1 cellular context compared by ENCODE assay signal in the genomic region with DNA sequence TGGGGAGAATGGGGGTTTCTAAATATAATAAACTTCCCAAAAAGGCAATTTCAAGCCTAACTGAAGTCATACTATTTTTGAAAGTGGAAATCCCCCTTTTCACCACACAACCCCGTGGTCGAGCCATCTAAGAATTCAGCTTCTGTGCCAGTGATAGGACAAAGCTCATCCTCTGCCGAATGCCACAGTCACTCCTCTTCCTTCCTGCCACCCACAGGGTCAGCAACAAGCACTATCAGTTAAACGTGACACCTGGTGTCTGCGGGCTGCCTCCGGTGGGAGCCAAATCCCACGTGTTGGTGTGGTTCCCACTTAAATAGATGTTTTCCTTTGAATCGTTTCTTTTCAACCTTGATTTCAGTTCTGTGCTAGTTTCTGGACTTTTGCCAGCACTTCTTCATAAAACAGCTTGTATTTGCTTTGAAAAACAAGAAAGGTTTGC.
TF ChIP-seq lines count a peak whose summit lies in the region.

No MANE protein-coding gene starts in this region.

TF ChIP-seq in GM12878, 131 proteins besides CTCF, POLR2A, EP300 and RAD21 (continued from another document and continues in another):
- TF ChIP-seq, protein P1, sequence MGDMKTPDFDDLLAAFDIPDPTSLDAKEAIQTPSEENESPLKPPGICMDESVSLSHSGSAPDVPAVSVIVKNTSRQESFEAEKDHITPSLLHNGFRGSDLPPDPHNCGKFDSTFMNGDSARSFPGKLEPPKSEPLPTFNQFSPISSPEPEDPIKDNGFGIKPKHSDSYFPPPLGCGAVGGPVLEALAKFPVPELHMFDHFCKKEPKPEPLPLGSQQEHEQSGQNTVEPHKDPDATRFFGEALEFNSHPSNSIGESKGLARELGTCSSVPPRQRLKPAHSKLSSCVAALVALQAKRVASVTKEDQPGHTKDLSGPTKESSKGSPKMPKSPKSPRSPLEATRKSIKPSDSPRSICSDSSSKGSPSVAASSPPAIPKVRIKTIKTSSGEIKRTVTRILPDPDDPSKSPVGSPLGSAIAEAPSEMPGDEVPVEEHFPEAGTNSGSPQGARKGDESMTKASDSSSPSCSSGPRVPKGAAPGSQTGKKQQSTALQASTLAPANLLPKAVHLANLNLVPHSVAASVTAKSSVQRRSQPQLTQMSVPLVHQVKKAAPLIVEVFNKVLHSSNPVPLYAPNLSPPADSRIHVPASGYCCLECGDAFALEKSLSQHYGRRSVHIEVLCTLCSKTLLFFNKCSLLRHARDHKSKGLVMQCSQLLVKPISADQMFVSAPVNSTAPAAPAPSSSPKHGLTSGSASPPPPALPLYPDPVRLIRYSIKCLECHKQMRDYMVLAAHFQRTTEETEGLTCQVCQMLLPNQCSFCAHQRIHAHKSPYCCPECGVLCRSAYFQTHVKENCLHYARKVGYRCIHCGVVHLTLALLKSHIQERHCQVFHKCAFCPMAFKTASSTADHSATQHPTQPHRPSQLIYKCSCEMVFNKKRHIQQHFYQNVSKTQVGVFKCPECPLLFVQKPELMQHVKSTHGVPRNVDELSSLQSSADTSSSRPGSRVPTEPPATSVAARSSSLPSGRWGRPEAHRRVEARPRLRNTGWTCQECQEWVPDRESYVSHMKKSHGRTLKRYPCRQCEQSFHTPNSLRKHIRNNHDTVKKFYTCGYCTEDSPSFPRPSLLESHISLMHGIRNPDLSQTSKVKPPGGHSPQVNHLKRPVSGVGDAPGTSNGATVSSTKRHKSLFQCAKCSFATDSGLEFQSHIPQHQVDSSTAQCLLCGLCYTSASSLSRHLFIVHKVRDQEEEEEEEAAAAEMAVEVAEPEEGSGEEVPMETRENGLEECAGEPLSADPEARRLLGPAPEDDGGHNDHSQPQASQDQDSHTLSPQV (IDR thresholded peaks at IDR 0.05) = no peak
- TF ChIP-seq SP1 (IDR thresholded peaks at IDR 0.05; ENCODE audit: low read depth, low read length) = peak; percentile 75
- peak; percentile 98 for TF ChIP-seq MEF2A (IDR thresholded peaks at IDR 0.05; ENCODE audit: insufficient read depth, low read depth, low read length)
- TF ChIP-seq, protein P2, sequence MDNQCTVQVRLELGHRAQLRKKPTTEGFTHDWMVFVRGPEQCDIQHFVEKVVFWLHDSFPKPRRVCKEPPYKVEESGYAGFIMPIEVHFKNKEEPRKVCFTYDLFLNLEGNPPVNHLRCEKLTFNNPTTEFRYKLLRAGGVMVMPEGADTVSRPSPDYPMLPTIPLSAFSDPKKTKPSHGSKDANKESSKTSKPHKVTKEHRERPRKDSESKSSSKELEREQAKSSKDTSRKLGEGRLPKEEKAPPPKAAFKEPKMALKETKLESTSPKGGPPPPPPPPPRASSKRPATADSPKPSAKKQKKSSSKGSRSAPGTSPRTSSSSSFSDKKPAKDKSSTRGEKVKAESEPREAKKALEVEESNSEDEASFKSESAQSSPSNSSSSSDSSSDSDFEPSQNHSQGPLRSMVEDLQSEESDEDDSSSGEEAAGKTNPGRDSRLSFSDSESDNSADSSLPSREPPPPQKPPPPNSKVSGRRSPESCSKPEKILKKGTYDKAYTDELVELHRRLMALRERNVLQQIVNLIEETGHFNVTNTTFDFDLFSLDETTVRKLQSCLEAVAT (IDR thresholded peaks at IDR 0.05) = peak; percentile 90
- peak; percentile 58; the same call in 1 of the 2 replicates for TF ChIP-seq BMI1 (IDR thresholded peaks at IDR 0.05; ENCODE audit: borderline replicate concordance)
- TF ChIP-seq ZNF24 (IDR thresholded peaks at IDR 0.05) = no peak
- TF ChIP-seq RB1 (IDR thresholded peaks at IDR 0.05; ENCODE audit: borderline replicate concordance) = peak; percentile 67; the same call in 1 of the 2 replicates
- TF ChIP-seq, protein P3, sequence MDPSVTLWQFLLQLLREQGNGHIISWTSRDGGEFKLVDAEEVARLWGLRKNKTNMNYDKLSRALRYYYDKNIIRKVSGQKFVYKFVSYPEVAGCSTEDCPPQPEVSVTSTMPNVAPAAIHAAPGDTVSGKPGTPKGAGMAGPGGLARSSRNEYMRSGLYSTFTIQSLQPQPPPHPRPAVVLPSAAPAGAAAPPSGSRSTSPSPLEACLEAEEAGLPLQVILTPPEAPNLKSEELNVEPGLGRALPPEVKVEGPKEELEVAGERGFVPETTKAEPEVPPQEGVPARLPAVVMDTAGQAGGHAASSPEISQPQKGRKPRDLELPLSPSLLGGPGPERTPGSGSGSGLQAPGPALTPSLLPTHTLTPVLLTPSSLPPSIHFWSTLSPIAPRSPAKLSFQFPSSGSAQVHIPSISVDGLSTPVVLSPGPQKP (IDR thresholded peaks at IDR 0.05; ENCODE audit: low read depth, low read length) = no peak
- no peak for TF ChIP-seq RCOR1 (conservative IDR thresholded peaks at IDR 0.05; ENCODE audit: low read depth, low read length)
- TF ChIP-seq IKZF2 (IDR thresholded peaks at IDR 0.05) = peak; percentile 99
- peak; percentile 97 for TF ChIP-seq NFIC (IDR thresholded peaks at IDR 0.05; ENCODE audit: low read depth, low read length)
- no peak for TF ChIP-seq SUPT20H (IDR thresholded peaks at IDR 0.05; ENCODE audit: borderline replicate concordance, control insufficient read depth, low read depth, low read length)
- TF ChIP-seq YBX1 (IDR thresholded peaks at IDR 0.05) = no peak
- TF ChIP-seq IKZF1 (conservative IDR thresholded peaks at IDR 0.05) = peak; percentile 99
- peak; percentile 92 for TF ChIP-seq TCF3 (IDR thresholded peaks at IDR 0.05; ENCODE audit: borderline replicate concordance, insufficient read depth, low read depth, low read length)
- no peak for TF ChIP-seq SUZ12 (IDR thresholded peaks at IDR 0.05; ENCODE audit: unreplicated experiment)
- peak; percentile 86 for TF ChIP-seq MXI1 (IDR thresholded peaks at IDR 0.05; ENCODE audit: low read depth, low read length)
- TF ChIP-seq CHD2 (IDR thresholded peaks at IDR 0.05; ENCODE audit: borderline replicate concordance, low read depth, low read length) = peak; percentile 81
- TF ChIP-seq POLR2AphosphoS2 (IDR thresholded peaks at IDR 0.05; ENCODE audit: low read depth, low read length) = no peak
- no peak for TF ChIP-seq CHD4 (IDR thresholded peaks at IDR 0.05)
- TF ChIP-seq BACH1 (IDR thresholded peaks at IDR 0.05; ENCODE audit: borderline replicate concordance) = peak; percentile 43; the same call in 1 of the 2 replicates
- no peak for TF ChIP-seq NFYA (IDR thresholded peaks at IDR 0.05; ENCODE audit: borderline replicate concordance, low read depth, low read length)
- TF ChIP-seq SIN3A (IDR thresholded peaks at IDR 0.05; ENCODE audit: low read depth, low read length) = no peak
- TF ChIP-seq, protein P4, sequence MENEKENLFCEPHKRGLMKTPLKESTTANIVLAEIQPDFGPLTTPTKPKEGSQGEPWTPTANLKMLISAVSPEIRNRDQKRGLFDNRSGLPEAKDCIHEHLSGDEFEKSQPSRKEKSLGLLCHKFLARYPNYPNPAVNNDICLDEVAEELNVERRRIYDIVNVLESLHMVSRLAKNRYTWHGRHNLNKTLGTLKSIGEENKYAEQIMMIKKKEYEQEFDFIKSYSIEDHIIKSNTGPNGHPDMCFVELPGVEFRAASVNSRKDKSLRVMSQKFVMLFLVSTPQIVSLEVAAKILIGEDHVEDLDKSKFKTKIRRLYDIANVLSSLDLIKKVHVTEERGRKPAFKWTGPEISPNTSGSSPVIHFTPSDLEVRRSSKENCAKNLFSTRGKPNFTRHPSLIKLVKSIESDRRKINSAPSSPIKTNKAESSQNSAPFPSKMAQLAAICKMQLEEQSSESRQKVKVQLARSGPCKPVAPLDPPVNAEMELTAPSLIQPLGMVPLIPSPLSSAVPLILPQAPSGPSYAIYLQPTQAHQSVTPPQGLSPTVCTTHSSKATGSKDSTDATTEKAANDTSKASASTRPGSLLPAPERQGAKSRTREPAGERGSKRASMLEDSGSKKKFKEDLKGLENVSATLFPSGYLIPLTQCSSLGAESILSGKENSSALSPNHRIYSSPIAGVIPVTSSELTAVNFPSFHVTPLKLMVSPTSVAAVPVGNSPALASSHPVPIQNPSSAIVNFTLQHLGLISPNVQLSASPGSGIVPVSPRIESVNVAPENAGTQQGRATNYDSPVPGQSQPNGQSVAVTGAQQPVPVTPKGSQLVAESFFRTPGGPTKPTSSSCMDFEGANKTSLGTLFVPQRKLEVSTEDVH (IDR thresholded peaks at IDR 0.05; ENCODE audit: low read depth, partially characterized antibody) = no peak
- TF ChIP-seq JUNB (IDR thresholded peaks at IDR 0.05) = peak; percentile 49; the same call in 1 of the 2 replicates
- TF ChIP-seq, protein P5, sequence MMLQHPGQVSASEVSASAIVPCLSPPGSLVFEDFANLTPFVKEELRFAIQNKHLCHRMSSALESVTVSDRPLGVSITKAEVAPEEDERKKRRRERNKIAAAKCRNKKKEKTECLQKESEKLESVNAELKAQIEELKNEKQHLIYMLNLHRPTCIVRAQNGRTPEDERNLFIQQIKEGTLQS (IDR thresholded peaks at IDR 0.05; ENCODE audit: borderline replicate concordance, extremely low read depth, low read depth, low read length) = no peak
- TF ChIP-seq, protein P6, sequence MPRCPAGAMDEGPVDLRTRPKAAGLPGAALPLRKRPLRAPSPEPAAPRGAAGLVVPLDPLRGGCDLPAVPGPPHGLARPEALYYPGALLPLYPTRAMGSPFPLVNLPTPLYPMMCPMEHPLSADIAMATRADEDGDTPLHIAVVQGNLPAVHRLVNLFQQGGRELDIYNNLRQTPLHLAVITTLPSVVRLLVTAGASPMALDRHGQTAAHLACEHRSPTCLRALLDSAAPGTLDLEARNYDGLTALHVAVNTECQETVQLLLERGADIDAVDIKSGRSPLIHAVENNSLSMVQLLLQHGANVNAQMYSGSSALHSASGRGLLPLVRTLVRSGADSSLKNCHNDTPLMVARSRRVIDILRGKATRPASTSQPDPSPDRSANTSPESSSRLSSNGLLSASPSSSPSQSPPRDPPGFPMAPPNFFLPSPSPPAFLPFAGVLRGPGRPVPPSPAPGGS (IDR thresholded peaks at IDR 0.05; ENCODE audit: borderline replicate concordance, insufficient read depth, low read depth, low read length, poor library complexity, severe bottlenecking) = peak; percentile 91
- TF ChIP-seq, protein P7, sequence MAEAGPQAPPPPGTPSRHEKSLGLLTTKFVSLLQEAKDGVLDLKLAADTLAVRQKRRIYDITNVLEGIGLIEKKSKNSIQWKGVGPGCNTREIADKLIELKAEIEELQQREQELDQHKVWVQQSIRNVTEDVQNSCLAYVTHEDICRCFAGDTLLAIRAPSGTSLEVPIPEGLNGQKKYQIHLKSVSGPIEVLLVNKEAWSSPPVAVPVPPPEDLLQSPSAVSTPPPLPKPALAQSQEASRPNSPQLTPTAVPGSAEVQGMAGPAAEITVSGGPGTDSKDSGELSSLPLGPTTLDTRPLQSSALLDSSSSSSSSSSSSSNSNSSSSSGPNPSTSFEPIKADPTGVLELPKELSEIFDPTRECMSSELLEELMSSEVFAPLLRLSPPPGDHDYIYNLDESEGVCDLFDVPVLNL (IDR thresholded peaks at IDR 0.05; ENCODE audit: low read depth, low read length) = no peak
- TF ChIP-seq STAT3 (IDR thresholded peaks at IDR 0.05; ENCODE audit: low read depth, low read length) = peak; percentile 86; the same call in 1 of the 2 replicates
- no peak for TF ChIP-seq NR2C2 (IDR thresholded peaks at IDR 0.05; ENCODE audit: borderline replicate concordance, control insufficient read depth, insufficient read length, low read depth)
- TF ChIP-seq NBN (IDR thresholded peaks at IDR 0.05) = peak; percentile 89
- TF ChIP-seq WRNIP1 (IDR thresholded peaks at IDR 0.05; ENCODE audit: borderline replicate concordance, low read depth, low read length) = 0 out of 2 replicates have a peak, but pooled peaks have one; percentile 30
- peak; percentile 87 for TF ChIP-seq MTA2 (IDR thresholded peaks at IDR 0.05; ENCODE audit: low read depth)
- no peak for TF ChIP-seq ZNF274 (IDR thresholded peaks at IDR 0.05; ENCODE audit: insufficient read depth, insufficient read length)
- peak; percentile 41 for TF ChIP-seq GABPA (IDR thresholded peaks at IDR 0.05; ENCODE audit: low read depth)
- no peak for TF ChIP-seq HDAC2 (IDR thresholded peaks at IDR 0.05)
- TF ChIP-seq, protein P8, sequence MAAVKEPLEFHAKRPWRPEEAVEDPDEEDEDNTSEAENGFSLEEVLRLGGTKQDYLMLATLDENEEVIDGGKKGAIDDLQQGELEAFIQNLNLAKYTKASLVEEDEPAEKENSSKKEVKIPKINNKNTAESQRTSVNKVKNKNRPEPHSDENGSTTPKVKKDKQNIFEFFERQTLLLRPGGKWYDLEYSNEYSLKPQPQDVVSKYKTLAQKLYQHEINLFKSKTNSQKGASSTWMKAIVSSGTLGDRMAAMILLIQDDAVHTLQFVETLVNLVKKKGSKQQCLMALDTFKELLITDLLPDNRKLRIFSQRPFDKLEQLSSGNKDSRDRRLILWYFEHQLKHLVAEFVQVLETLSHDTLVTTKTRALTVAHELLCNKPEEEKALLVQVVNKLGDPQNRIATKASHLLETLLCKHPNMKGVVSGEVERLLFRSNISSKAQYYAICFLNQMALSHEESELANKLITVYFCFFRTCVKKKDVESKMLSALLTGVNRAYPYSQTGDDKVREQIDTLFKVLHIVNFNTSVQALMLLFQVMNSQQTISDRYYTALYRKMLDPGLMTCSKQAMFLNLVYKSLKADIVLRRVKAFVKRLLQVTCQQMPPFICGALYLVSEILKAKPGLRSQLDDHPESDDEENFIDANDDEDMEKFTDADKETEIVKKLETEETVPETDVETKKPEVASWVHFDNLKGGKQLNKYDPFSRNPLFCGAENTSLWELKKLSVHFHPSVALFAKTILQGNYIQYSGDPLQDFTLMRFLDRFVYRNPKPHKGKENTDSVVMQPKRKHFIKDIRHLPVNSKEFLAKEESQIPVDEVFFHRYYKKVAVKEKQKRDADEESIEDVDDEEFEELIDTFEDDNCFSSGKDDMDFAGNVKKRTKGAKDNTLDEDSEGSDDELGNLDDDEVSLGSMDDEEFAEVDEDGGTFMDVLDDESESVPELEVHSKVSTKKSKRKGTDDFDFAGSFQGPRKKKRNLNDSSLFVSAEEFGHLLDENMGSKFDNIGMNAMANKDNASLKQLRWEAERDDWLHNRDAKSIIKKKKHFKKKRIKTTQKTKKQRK (IDR thresholded peaks at IDR 0.05; ENCODE audit: low read depth, low read length) = no peak
- TF ChIP-seq SMARCA5 (IDR thresholded peaks at IDR 0.05) = no peak; the same call in 1 of the 2 replicates
- no peak for TF ChIP-seq ASH2L (IDR thresholded peaks at IDR 0.05; ENCODE audit: borderline replicate concordance, low read depth)
- 0 out of 2 replicates have a peak, but pooled peaks have one; percentile 46 for TF ChIP-seq EZH2 (IDR thresholded peaks at IDR 0.05; ENCODE audit: borderline replicate concordance, control insufficient read depth, low read depth, low read length)
- peak; percentile 37; the same call in 1 of the 2 replicates for TF ChIP-seq SPI1 (IDR thresholded peaks at IDR 0.05; ENCODE audit: borderline replicate concordance, insufficient read depth, low read depth, low read length)
- TF ChIP-seq CREB1 (IDR thresholded peaks at IDR 0.05; ENCODE audit: low read depth) = peak; percentile 58
- TF ChIP-seq RUNX3 (IDR thresholded peaks at IDR 0.05; ENCODE audit: low read length) = peak; percentile 97
- TF ChIP-seq, protein P9, sequence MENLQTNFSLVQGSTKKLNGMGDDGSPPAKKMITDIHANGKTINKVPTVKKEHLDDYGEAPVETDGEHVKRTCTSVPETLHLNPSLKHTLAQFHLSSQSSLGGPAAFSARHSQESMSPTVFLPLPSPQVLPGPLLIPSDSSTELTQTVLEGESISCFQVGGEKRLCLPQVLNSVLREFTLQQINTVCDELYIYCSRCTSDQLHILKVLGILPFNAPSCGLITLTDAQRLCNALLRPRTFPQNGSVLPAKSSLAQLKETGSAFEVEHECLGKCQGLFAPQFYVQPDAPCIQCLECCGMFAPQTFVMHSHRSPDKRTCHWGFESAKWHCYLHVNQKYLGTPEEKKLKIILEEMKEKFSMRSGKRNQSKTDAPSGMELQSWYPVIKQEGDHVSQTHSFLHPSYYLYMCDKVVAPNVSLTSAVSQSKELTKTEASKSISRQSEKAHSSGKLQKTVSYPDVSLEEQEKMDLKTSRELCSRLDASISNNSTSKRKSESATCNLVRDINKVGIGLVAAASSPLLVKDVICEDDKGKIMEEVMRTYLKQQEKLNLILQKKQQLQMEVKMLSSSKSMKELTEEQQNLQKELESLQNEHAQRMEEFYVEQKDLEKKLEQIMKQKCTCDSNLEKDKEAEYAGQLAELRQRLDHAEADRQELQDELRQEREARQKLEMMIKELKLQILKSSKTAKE (IDR thresholded peaks at IDR 0.05; ENCODE audit: low read depth, poor library complexity, severe bottlenecking) = peak; percentile 93
